Comparison of ENCODE assay signal across 12 cellular contexts in the genomic region with DNA sequence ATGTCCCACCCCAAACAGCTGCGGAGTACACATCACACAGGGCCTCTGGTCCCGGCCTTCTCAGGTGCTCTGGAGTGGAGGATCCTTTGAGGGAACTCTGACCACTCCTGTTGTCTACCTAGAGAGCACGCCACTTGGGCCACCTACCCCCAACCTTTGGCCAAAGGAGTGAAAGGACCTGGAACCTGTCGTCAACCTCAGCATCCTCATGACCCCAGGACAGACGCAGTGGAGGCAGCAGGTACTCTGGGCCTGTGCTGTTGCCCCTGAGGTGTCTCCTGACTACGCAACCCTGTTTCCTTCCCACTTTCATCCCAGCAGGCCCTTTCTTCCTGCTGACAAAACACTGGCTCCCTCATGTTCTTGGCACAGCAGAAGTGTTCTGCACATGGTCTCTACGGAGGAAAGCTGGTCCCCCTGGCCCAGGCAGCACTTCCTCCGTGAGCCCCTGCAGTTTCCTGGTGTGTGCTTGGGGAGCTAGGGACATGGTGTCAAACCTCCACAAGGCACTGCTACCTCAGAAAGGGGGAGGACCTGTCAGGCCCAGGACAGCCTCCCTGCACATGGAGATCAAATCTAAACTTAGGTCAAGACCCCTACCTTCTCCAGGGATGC. TPM values are rescaled to one million over a fixed set of nuclear protein-coding genes. Genes with fewer than 3 reads are reported as not detected.
DNase-seq lines count a peak whose midpoint lies in the region; ATAC-seq, FAIRE-seq and TF ChIP-seq lines count a peak whose summit lies in the region.
"Had no signal": no experiment of that assay in that cellular context is flagged by ENCODE, and none has a peak within 500 bp of the region (broad histone marks: within the 10 kb centered on the region; RNA-seq: fewer than 3 reads in every experiment).

No MANE protein-coding gene starts in this region.

- no peak overlapping the region for H3K4me3 Mint-ChIP-seq in CD8-positive, alpha-beta T cell
- H3K4me3 Mint-ChIP-seq: activated T-cell treated with anti-CD3 and anti-CD28 coated beads, Interleukin-2, amount 50 U/mL, for 4 hours had no signal

- TF ChIP-seq POLR2A in A549 (IDR thresholded peaks at IDR 0.05; ENCODE audit: low read length) (no peak), suprapubic skin (IDR thresholded peaks at IDR 0.05) (no peak)

- CTCF ChIA-PET in A549 (lab: Yijun Ruan, JAX): interaction anchor here (1.0 to 3.3 kb wide), 6 partner anchors 9 to 307 kb away, joined by 3 to 17 read pairs (median 6); no protein-coding TSS in a partner anchor
- CTCF ChIA-PET in CD8-positive, alpha-beta T cell (lab: Charles Lee): no interaction called here

- H3K4me2 ChIP-seq in A549: no peak overlapping the region

- H3K27me3 ChIP-seq in CD8-positive, alpha-beta T cell (ENCODE audit: insufficient read depth, low read length): no peaks in the 10 kb centered on the region
- H3K27me3 ChIP-seq in suprapubic skin: no peaks in the 10 kb centered on the region
- H3K27me3 ChIP-seq in foreskin keratinocyte: no peaks in the 10 kb centered on the region
- H3K27me3 ChIP-seq: brain microvascular endothelial cell had no signal

- POLR2A ChIA-PET in A549 (lab: Yijun Ruan, JAX): interaction anchor here (0.5 kb wide), 1 partner anchor 18 kb away, joined by 3 read pairs; no protein-coding TSS in a partner anchor
- POLR2A ChIA-PET in CD8-positive, alpha-beta T cell (lab: Charles Lee): no interaction called here

- H3K36me3 Mint-ChIP-seq in CD8-positive, alpha-beta T cell: peaks cover 73% of the 10 kb centered on the region

- H3K27ac Mint-ChIP-seq in CD8-positive, alpha-beta T cell: peak overlapping the region; percentile 50

- no peaks in the 10 kb centered on the region for H3K4me1 ChIP-seq in A549
- no peaks in the 10 kb centered on the region for H3K4me1 ChIP-seq in CD8-positive, alpha-beta T cell (ENCODE audit: insufficient read depth, low read length)
- no peaks in the 10 kb centered on the region for H3K4me1 ChIP-seq in kidney (ENCODE audit: control insufficient read depth in 1 of 2, insufficient read depth in 1 of 2, low read depth in 1 of 2, low read length in 2 of 2)
- H3K4me1 ChIP-seq in suprapubic skin: no peaks in the 10 kb centered on the region
- no peaks in the 10 kb centered on the region for H3K4me1 ChIP-seq in foreskin keratinocyte

- no peak overlapping the region for H3K4me3 ChIP-seq in A549
- H3K4me3 ChIP-seq in CD8-positive, alpha-beta T cell (ENCODE audit: low read depth, low read length): no peak overlapping the region
- no peak overlapping the region for H3K4me3 ChIP-seq in kidney (ENCODE audit: low read length in 2 of 2)
- no peak overlapping the region for H3K4me3 ChIP-seq in suprapubic skin

- H3K27me3 Mint-ChIP-seq in CD8-positive, alpha-beta T cell (ENCODE audit: low read depth): no peaks in the 10 kb centered on the region

- H3K27ac ChIP-seq in A549 (no peak overlapping the region), VCaP (peak overlapping the region; percentile 30; the same call in 1 of the 2 replicates), kidney (ENCODE audit: low read depth in 2 of 2, low read length in 2 of 2) (no peak overlapping the region), suprapubic skin (no peak overlapping the region), foreskin keratinocyte (no peak overlapping the region)
- H3K27ac ChIP-seq in CD8-positive, alpha-beta T cell (ENCODE audit: low read depth, low read length): no peak overlapping the region
- H3K27ac ChIP-seq: brain microvascular endothelial cell had no signal

- H3K4me1 Mint-ChIP-seq in CD8-positive, alpha-beta T cell (ENCODE audit: low read depth): no peaks in the 10 kb centered on the region

- no peak for TF ChIP-seq RAD21 in A549 (conservative IDR thresholded peaks at IDR 0.05 in 1 of 2, IDR thresholded peaks at IDR 0.05 in 1 of 2)

- intact Hi-C loops in CD8-positive, alpha-beta T cell (cut with DNase I, micrococcal nuclease): no loop called here
- intact Hi-C loops in kidney (cut with DNase I): loop anchor here (10.0 kb wide), 1 partner anchor 134 kb away; no protein-coding TSS in a partner anchor

- WGBS in A549 (ENCODE audit: missing lambda C conversion rate): 93% methylated on average over 6 of the region's 8 CpGs
- 77% methylated on average over 7 of the region's 8 CpGs for WGBS in suprapubic skin

- TF ChIP-seq CTCF in A549 (IDR thresholded peaks at IDR 0.05): no peak
- TF ChIP-seq CTCF in CD8-positive, alpha-beta T cell (IDR thresholded peaks at IDR 0.05): no peak
- TF ChIP-seq CTCF in VCaP (conservative IDR thresholded peaks at IDR 0.05): no peak
- TF ChIP-seq CTCF in kidney (IDR thresholded peaks at IDR 0.05; ENCODE audit: borderline replicate concordance, extremely low read depth, insufficient read depth): no peak
- TF ChIP-seq CTCF in suprapubic skin (IDR thresholded peaks at IDR 0.05): no peak
- no peak for TF ChIP-seq CTCF in foreskin keratinocyte (conservative IDR thresholded peaks at IDR 0.05)

- H3K36me3 ChIP-seq in CD8-positive, alpha-beta T cell (ENCODE audit: insufficient read depth, low read length): peaks cover 39% of the 10 kb centered on the region
- H3K36me3 ChIP-seq in kidney (ENCODE audit: control insufficient read depth in 1 of 2, insufficient read depth in 2 of 2, low read length in 2 of 2) (peaks cover 33 to 64% of the 10 kb centered on the region in 2 donors), suprapubic skin (peaks cover 100% of the 10 kb centered on the region)

- FAIRE-seq in A549 (lab: Jason Lieb, UNC) (no peak), kidney (lab: Jason Lieb, UNC) (no peak)
- FAIRE-seq: islet of Langerhans had no signal

- H3K9me3 Mint-ChIP-seq in CD8-positive, alpha-beta T cell: no peaks in the 10 kb centered on the region
- H3K9me3 Mint-ChIP-seq: activated T-cell treated with anti-CD3 and anti-CD28 coated beads, Interleukin-2, amount 50 U/mL, for 4 hours had no signal

- DNase-seq in A549 (ENCODE audit: low read depth in 1 of 2, low spot score in 1 of 2) (no peak), kidney (peak; percentile 32), suprapubic skin (ENCODE audit: low spot score in 2 of 2) (no peak), kidney tubule cell (ENCODE audit: low spot score) (no peak), foreskin keratinocyte (no peak), C1 segment of cervical spinal cord (lab: John Stamatoyannopoulos, UW) (no peak)
- no peak for DNase-seq in CD8-positive, alpha-beta T cell
- DNase-seq: activated T-cell treated with anti-CD3 and anti-CD28 coated beads, Interleukin-2, amount 50 U/mL, for 4 hours; brain microvascular endothelial cell; stimulated activated CD4-positive, alpha-beta T cell treated with anti-CD3 and anti-CD28 coated beads, Interleukin-2, amount 100 ng/mL, for 48 hours had no signal

- ATAC-seq in A549 (no peak), foreskin keratinocyte (no peak)
- ATAC-seq in CD8-positive, alpha-beta T cell: no peak
- ATAC-seq: activated T-cell treated with anti-CD3 and anti-CD28 coated beads, Interleukin-2, amount 50 U/mL, for 4 hours had no signal

- H3K9me3 ChIP-seq in A549: no peaks in the 10 kb centered on the region
- no peaks in the 10 kb centered on the region for H3K9me3 ChIP-seq in CD8-positive, alpha-beta T cell (ENCODE audit: low read length)
- no peaks in the 10 kb centered on the region for H3K9me3 ChIP-seq in kidney (ENCODE audit: control insufficient read depth in 1 of 2, low read length in 2 of 2)
- H3K9me3 ChIP-seq in suprapubic skin: no peaks in the 10 kb centered on the region

- TF ChIP-seq EP300 in A549 (IDR thresholded peaks at IDR 0.05) (no peak), suprapubic skin (IDR thresholded peaks at IDR 0.05) (no peak)

- no peak overlapping the region for H3K9ac ChIP-seq in kidney (ENCODE audit: low read length in 2 of 2)

TF ChIP-seq in A549, 52 proteins besides CTCF, POLR2A, EP300 and RAD21:
- TF ChIP-seq FOSB (CRISPR knock-in tag; IDR thresholded peaks at IDR 0.05) (no peak), SREBF2 (IDR thresholded peaks at IDR 0.05) (no peak), POLR2AphosphoS2 (conservative IDR thresholded peaks at IDR 0.05; ENCODE audit: low read length) (0 out of 2 replicates have a peak, but pooled peaks have one; percentile 29), NR3C1 (IDR thresholded peaks at IDR 0.05) (no peak), EHMT2 (IDR thresholded peaks at IDR 0.05; ENCODE audit: low read depth) (no peak), CHD4 (IDR thresholded peaks at IDR 0.05; ENCODE audit: borderline replicate concordance) (no peak)

RNA-seq across cellular contexts. Expression of a gene that starts 48.0 kb away (rescaled TPM):
- 40.5 and 41.4 TPM in 2 replicates for polyA plus RNA-seq in A549 (2011; rRNA removed)
- polyA plus RNA-seq in A549 (2012; cell fraction: cytosol; rRNA removed): 65.4 and 75.6 TPM in 2 replicates
- polyA plus RNA-seq in A549 (2012; cell fraction: nucleus; rRNA removed): 182 and 212 TPM in 2 replicates
- 42.7 to 45.5 TPM (median 44.6 TPM) in 3 replicates for polyA plus RNA-seq in A549 (2017; fragmentation: RNase III; extraction: RNeasy Plus Mini Kit Qiagen cat#74134 plus additional on column Dnase treatment)
- 66.7 and 73.7 TPM in 2 replicates for polyA minus RNA-seq in A549 (2011; rRNA and poly(A)+ RNA removed)
- 10 to 100 TPM; 80.7 to 83.4 TPM for total RNA-seq in CD8-positive, alpha-beta T cell
- 59.7 TPM for total RNA-seq in kidney
- polyA plus RNA-seq in kidney (ENCODE audit: insufficient read depth, low read depth, low replicate concordance): 37.8 TPM
- total RNA-seq in suprapubic skin: 10 to 100 TPM; 56.7 to 74.1 (median 69.4) TPM
- total RNA-seq in foreskin keratinocyte: 58.9 and 63.2 TPM in 2 replicates
- 35.5 and 42.0 TPM in 2 replicates for polyA plus RNA-seq in foreskin keratinocyte
